In the genomic region with DNA sequence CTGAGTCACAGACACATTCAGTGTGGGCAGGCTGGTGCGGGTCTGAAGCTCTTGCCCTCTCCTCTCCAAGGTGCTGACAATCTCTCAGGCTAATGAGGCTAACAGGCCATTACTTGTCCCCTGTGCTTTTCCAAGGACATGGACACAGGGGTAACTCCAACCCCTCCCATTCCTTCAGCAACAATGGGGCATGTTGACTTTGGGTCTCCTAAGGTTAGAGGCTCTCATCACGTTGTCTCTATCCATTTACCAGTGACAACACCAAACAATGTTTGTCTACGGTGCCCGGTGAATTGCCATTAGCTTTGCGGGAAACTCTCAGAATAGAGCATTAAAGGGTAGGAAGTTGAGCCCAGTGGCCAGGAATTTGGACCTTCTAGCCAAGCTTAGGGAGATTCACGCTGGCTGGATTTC, we compare ENCODE assay signal across 1 cellular context.
A peak's percentile ranks its signal among the peaks of the same experiment; 100 is the strongest.
TF ChIP-seq lines count a peak whose summit lies in the region.

No MANE protein-coding gene starts in this region.

TF ChIP-seq in HepG2, 621 proteins besides CTCF, POLR2A, EP300 and RAD21 (continued from another document and continues in another):
- TF ChIP-seq ELF3 (CRISPR knock-in tag; IDR thresholded peaks at IDR 0.05): peak; percentile 21; the same call in 1 of the 2 replicates
- TF ChIP-seq ETV5 (CRISPR knock-in tag; IDR thresholded peaks at IDR 0.05; ENCODE audit: borderline replicate concordance): peak; percentile 25; the same call in 1 of the 2 replicates
- TF ChIP-seq FOXP1 (IDR thresholded peaks at IDR 0.05): no peak
- peak; percentile 62 for TF ChIP-seq FOXP1 (CRISPR knock-in tag; IDR thresholded peaks at IDR 0.05)
- TF ChIP-seq PITX1 (CRISPR knock-in tag; IDR thresholded peaks at IDR 0.05): 0 out of 2 replicates have a peak, but pooled peaks have one; percentile 33
- TF ChIP-seq ZNF557 (CRISPR knock-in tag; IDR thresholded peaks at IDR 0.05): no peak
- TF ChIP-seq, protein P1, sequence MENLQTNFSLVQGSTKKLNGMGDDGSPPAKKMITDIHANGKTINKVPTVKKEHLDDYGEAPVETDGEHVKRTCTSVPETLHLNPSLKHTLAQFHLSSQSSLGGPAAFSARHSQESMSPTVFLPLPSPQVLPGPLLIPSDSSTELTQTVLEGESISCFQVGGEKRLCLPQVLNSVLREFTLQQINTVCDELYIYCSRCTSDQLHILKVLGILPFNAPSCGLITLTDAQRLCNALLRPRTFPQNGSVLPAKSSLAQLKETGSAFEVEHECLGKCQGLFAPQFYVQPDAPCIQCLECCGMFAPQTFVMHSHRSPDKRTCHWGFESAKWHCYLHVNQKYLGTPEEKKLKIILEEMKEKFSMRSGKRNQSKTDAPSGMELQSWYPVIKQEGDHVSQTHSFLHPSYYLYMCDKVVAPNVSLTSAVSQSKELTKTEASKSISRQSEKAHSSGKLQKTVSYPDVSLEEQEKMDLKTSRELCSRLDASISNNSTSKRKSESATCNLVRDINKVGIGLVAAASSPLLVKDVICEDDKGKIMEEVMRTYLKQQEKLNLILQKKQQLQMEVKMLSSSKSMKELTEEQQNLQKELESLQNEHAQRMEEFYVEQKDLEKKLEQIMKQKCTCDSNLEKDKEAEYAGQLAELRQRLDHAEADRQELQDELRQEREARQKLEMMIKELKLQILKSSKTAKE (CRISPR knock-in tag; IDR thresholded peaks at IDR 0.05; ENCODE audit: borderline replicate concordance): peak; percentile 19; the same call in 1 of the 2 replicates
- TF ChIP-seq, protein P2, sequence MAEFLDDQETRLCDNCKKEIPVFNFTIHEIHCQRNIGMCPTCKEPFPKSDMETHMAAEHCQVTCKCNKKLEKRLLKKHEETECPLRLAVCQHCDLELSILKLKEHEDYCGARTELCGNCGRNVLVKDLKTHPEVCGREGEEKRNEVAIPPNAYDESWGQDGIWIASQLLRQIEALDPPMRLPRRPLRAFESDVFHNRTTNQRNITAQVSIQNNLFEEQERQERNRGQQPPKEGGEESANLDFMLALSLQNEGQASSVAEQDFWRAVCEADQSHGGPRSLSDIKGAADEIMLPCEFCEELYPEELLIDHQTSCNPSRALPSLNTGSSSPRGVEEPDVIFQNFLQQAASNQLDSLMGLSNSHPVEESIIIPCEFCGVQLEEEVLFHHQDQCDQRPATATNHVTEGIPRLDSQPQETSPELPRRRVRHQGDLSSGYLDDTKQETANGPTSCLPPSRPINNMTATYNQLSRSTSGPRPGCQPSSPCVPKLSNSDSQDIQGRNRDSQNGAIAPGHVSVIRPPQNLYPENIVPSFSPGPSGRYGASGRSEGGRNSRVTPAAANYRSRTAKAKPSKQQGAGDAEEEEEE (CRISPR knock-in tag; IDR thresholded peaks at IDR 0.05; ENCODE audit: borderline replicate concordance): no peak
- TF ChIP-seq, protein P3, sequence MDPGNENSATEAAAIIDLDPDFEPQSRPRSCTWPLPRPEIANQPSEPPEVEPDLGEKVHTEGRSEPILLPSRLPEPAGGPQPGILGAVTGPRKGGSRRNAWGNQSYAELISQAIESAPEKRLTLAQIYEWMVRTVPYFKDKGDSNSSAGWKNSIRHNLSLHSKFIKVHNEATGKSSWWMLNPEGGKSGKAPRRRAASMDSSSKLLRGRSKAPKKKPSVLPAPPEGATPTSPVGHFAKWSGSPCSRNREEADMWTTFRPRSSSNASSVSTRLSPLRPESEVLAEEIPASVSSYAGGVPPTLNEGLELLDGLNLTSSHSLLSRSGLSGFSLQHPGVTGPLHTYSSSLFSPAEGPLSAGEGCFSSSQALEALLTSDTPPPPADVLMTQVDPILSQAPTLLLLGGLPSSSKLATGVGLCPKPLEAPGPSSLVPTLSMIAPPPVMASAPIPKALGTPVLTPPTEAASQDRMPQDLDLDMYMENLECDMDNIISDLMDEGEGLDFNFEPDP (CRISPR knock-in tag; conservative IDR thresholded peaks at IDR 0.05): no peak
- TF ChIP-seq, protein P4, sequence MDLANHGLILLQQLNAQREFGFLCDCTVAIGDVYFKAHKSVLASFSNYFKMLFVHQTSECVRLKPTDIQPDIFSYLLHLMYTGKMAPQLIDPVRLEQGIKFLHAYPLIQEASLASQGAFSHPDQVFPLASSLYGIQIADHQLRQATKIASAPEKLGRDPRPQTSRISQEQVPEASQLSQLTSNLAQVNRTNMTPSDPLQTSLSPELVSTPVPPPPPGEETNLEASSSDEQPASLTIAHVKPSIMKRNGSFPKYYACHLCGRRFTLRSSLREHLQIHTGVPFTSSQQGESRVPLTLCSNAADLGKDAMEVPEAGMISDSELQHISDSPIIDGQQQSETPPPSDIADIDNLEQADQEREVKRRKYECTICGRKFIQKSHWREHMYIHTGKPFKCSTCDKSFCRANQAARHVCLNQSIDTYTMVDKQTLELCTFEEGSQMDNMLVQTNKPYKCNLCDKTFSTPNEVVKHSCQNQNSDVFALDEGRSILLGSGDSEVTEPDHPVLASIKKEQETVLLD (CRISPR knock-in tag; IDR thresholded peaks at IDR 0.05; ENCODE audit: low read depth): no peak
- TF ChIP-seq, protein P5, sequence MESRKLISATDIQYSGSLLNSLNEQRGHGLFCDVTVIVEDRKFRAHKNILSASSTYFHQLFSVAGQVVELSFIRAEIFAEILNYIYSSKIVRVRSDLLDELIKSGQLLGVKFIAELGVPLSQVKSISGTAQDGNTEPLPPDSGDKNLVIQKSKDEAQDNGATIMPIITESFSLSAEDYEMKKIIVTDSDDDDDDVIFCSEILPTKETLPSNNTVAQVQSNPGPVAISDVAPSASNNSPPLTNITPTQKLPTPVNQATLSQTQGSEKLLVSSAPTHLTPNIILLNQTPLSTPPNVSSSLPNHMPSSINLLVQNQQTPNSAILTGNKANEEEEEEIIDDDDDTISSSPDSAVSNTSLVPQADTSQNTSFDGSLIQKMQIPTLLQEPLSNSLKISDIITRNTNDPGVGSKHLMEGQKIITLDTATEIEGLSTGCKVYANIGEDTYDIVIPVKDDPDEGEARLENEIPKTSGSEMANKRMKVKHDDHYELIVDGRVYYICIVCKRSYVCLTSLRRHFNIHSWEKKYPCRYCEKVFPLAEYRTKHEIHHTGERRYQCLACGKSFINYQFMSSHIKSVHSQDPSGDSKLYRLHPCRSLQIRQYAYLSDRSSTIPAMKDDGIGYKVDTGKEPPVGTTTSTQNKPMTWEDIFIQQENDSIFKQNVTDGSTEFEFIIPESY (CRISPR knock-in tag; IDR thresholded peaks at IDR 0.05): no peak
- peak; percentile 11; the same call in 1 of the 2 replicates for TF ChIP-seq STAG1 (CRISPR knock-in tag; IDR thresholded peaks at IDR 0.05)
- TF ChIP-seq SAP130 (CRISPR knock-in tag; IDR thresholded peaks at IDR 0.05; ENCODE audit: low read depth): peak; percentile 51; the same call in 1 of the 2 replicates
- TF ChIP-seq ZSCAN29 (CRISPR knock-in tag; conservative IDR thresholded peaks at IDR 0.05): no peak
- TF ChIP-seq, protein P6, sequence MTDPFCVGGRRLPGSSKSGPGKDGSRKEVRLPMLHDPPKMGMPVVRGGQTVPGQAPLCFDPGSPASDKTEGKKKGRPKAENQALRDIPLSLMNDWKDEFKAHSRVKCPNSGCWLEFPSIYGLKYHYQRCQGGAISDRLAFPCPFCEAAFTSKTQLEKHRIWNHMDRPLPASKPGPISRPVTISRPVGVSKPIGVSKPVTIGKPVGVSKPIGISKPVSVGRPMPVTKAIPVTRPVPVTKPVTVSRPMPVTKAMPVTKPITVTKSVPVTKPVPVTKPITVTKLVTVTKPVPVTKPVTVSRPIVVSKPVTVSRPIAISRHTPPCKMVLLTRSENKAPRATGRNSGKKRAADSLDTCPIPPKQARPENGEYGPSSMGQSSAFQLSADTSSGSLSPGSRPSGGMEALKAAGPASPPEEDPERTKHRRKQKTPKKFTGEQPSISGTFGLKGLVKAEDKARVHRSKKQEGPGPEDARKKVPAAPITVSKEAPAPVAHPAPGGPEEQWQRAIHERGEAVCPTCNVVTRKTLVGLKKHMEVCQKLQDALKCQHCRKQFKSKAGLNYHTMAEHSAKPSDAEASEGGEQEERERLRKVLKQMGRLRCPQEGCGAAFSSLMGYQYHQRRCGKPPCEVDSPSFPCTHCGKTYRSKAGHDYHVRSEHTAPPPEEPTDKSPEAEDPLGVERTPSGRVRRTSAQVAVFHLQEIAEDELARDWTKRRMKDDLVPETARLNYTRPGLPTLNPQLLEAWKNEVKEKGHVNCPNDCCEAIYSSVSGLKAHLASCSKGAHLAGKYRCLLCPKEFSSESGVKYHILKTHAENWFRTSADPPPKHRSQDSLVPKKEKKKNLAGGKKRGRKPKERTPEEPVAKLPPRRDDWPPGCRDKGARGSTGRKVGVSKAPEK (CRISPR knock-in tag; IDR thresholded peaks at IDR 0.05; ENCODE audit: borderline replicate concordance): no peak
- TF ChIP-seq, protein P7, sequence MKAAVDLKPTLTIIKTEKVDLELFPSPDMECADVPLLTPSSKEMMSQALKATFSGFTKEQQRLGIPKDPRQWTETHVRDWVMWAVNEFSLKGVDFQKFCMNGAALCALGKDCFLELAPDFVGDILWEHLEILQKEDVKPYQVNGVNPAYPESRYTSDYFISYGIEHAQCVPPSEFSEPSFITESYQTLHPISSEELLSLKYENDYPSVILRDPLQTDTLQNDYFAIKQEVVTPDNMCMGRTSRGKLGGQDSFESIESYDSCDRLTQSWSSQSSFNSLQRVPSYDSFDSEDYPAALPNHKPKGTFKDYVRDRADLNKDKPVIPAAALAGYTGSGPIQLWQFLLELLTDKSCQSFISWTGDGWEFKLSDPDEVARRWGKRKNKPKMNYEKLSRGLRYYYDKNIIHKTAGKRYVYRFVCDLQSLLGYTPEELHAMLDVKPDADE (CRISPR knock-in tag; IDR thresholded peaks at IDR 0.05): no peak
- no peak for TF ChIP-seq ZBTB21 (CRISPR knock-in tag; IDR thresholded peaks at IDR 0.05)
- TF ChIP-seq GATAD2A (CRISPR knock-in tag; IDR thresholded peaks at IDR 0.05): peak; percentile 69
- TF ChIP-seq, protein P8, sequence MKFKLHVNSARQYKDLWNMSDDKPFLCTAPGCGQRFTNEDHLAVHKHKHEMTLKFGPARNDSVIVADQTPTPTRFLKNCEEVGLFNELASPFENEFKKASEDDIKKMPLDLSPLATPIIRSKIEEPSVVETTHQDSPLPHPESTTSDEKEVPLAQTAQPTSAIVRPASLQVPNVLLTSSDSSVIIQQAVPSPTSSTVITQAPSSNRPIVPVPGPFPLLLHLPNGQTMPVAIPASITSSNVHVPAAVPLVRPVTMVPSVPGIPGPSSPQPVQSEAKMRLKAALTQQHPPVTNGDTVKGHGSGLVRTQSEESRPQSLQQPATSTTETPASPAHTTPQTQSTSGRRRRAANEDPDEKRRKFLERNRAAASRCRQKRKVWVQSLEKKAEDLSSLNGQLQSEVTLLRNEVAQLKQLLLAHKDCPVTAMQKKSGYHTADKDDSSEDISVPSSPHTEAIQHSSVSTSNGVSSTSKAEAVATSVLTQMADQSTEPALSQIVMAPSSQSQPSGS (CRISPR knock-in tag; IDR thresholded peaks at IDR 0.05): no peak
- TF ChIP-seq FOXJ3 (CRISPR knock-in tag; IDR thresholded peaks at IDR 0.05; ENCODE audit: borderline replicate concordance): no peak; the same call in 1 of the 2 replicates
- TF ChIP-seq ADNP (CRISPR knock-in tag; IDR thresholded peaks at IDR 0.05): no peak
- TF ChIP-seq NCOA2 (CRISPR knock-in tag; IDR thresholded peaks at IDR 0.05): peak; percentile 62
- peak; percentile 45 for TF ChIP-seq TEAD3 (CRISPR knock-in tag; optimal IDR thresholded peaks at IDR 0.05; ENCODE audit: borderline replicate concordance)
- no peak for TF ChIP-seq ATF7-NPFF (CRISPR knock-in tag; IDR thresholded peaks at IDR 0.05; ENCODE audit: low read depth)
- peak; percentile 56 for TF ChIP-seq SALL1 (CRISPR knock-in tag; IDR thresholded peaks at IDR 0.05)
- no peak for TF ChIP-seq BHLHE40 (IDR thresholded peaks at IDR 0.05; ENCODE audit: low read length)
- no peak for TF ChIP-seq ZNF530 (CRISPR knock-in tag; IDR thresholded peaks at IDR 0.05; ENCODE audit: low read depth)
- no peak for TF ChIP-seq ZNF549 (CRISPR knock-in tag; IDR thresholded peaks at IDR 0.05)
- TF ChIP-seq, protein P9, sequence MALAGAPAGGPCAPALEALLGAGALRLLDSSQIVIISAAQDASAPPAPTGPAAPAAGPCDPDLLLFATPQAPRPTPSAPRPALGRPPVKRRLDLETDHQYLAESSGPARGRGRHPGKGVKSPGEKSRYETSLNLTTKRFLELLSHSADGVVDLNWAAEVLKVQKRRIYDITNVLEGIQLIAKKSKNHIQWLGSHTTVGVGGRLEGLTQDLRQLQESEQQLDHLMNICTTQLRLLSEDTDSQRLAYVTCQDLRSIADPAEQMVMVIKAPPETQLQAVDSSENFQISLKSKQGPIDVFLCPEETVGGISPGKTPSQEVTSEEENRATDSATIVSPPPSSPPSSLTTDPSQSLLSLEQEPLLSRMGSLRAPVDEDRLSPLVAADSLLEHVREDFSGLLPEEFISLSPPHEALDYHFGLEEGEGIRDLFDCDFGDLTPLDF (CRISPR knock-in tag; IDR thresholded peaks at IDR 0.05): no peak
- TF ChIP-seq ZFP36 (IDR thresholded peaks at IDR 0.05; ENCODE audit: borderline replicate concordance, low read depth, low read length, partially characterized antibody): no peak
- 0 out of 2 replicates have a peak, but pooled peaks have one; percentile 33 for TF ChIP-seq KDM6A (CRISPR knock-in tag; IDR thresholded peaks at IDR 0.05; ENCODE audit: low read depth)
- 0 out of 2 replicates have a peak, but pooled peaks have one; percentile 33 for TF ChIP-seq ZNF605 (CRISPR knock-in tag; IDR thresholded peaks at IDR 0.05)
- TF ChIP-seq PHB2 (IDR thresholded peaks at IDR 0.05; ENCODE audit: partially characterized antibody): no peak
- TF ChIP-seq PLRG1 (conservative IDR thresholded peaks at IDR 0.05): no peak
- TF ChIP-seq, protein P10, sequence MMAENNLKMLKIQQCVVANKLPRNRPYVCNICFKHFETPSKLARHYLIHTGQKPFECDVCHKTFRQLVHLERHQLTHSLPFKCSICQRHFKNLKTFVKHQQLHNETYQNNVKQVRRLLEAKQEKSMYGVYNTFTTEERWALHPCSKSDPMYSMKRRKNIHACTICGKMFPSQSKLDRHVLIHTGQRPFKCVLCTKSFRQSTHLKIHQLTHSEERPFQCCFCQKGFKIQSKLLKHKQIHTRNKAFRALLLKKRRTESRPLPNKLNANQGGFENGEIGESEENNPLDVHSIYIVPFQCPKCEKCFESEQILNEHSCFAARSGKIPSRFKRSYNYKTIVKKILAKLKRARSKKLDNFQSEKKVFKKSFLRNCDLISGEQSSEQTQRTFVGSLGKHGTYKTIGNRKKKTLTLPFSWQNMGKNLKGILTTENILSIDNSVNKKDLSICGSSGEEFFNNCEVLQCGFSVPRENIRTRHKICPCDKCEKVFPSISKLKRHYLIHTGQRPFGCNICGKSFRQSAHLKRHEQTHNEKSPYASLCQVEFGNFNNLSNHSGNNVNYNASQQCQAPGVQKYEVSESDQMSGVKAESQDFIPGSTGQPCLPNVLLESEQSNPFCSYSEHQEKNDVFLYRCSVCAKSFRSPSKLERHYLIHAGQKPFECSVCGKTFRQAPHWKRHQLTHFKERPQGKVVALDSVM (CRISPR knock-in tag; IDR thresholded peaks at IDR 0.05): no peak
- TF ChIP-seq ZNF83 (CRISPR knock-in tag; IDR thresholded peaks at IDR 0.05; ENCODE audit: borderline replicate concordance): no peak
- no peak for TF ChIP-seq ZNF674 (CRISPR knock-in tag; IDR thresholded peaks at IDR 0.05; ENCODE audit: low read depth)
